8 cellular contexts compared by ENCODE assay signal in the genomic region with DNA sequence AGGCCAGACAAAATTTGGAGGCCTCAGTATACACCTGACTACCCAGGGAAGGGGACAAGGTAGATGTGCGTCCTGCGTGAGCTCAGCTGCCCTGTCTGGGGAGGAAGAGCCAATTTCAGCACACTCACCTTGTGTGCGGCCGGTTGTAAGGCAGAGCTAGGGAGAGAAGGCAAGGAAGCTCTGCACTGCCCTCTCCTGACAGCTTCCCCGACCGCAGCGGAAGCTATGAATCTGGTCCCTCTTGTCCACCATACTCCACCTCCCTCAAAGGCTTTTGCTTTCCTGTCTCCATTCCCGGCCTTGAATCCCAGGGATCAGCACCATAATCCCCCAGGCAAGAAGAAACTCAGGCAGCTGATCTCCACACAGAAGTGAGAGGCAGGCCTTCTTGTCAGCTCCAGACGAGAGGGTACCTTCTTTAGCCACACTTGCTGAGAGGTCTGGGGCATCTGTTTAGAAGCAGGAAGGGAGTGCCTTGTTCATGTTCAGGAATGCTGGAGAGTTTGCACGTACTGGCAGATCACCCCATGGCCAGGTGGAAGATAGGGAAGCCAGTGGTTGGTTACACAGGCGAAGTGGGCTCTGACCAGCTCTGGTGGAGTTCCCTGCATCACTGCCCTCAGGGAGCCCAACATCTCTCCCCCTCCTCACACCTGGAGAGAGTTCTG.
DNase-seq lines count a peak whose midpoint lies in the region; FAIRE-seq and TF ChIP-seq lines count a peak whose summit lies in the region.

No MANE protein-coding gene starts in this region.

- H3K27ac ChIP-seq in substantia nigra (ENCODE audit: low read depth, low read length, poor library complexity, severe bottlenecking) = peak overlapping the region; percentile 66

- no peaks in the 10 kb centered on the region for H3K36me3 ChIP-seq in kidney epithelial cell (ENCODE audit: control insufficient read depth, insufficient read depth, low read length)

- no peak for FAIRE-seq in H54 (lab: Jason Lieb, UNC)

- peaks cover 4% of the 10 kb centered on the region for H3K27me3 ChIP-seq in kidney epithelial cell (ENCODE audit: control insufficient read depth, insufficient read depth, low read length)

- no peak for TF ChIP-seq POLR2A in H54 (IDR thresholded peaks at IDR 0.05; ENCODE audit: low read depth, low read length)

- peak; percentile 74 for TF ChIP-seq CTCF in kidney epithelial cell (IDR thresholded peaks at IDR 0.05; ENCODE audit: insufficient read depth, low read length, poor library complexity, severe bottlenecking)

- no peak overlapping the region for H3K4me3 ChIP-seq in kidney epithelial cell (ENCODE audit: low read depth, low read length)

- DNase-seq in NCI-H2171 treated with DMSO at 0.1 percent for 48 hours (lab: John Stamatoyannopoulos, UW) (peak; percentile 3), NCI-H2171 (lab: John Stamatoyannopoulos, UW) (no peak), H54 (ENCODE audit: insufficient read length, low spot score) (peak; percentile 39), NCI-H69 (lab: John Stamatoyannopoulos, UW) (peak; percentile 80), cerebellar cortex (ENCODE audit: low spot score) (peak; percentile 90), kidney epithelial cell (ENCODE audit: low read depth) (no peak), substantia nigra (lab: John Stamatoyannopoulos, UW) (peak in 36 of 49 donors; percentile 17 to 72 (median 50))
- no peak for DNase-seq in activated CD8-positive, alpha-beta memory T cell treated with anti-CD3 and anti-CD28 coated beads, Interleukin-2, amount 50 U/mL, for 4 hours

Comparison
In these comparisons a context has a peak if more than half of its experiments do, and no peak if none do; other contexts are left out.
1. DNase-seq: peak in NCI-H2171 treated with DMSO at 0.1 percent for 48 hours (single experiment), H54 (single experiment), NCI-H69 (single experiment), cerebellar cortex (single experiment) and substantia nigra (36 of 49); none in NCI-H2171 (single experiment), kidney epithelial cell (single experiment) and activated CD8-positive, alpha-beta memory T cell treated with anti-CD3 and anti-CD28 coated beads, Interleukin-2, amount 50 U/mL, for 4 hours (single experiment).